In genomic region chr17:81400154-81400938, GRCh38 we compare ENCODE assay signal across 8 cellular contexts. TPM values are rescaled to one million over a fixed set of nuclear protein-coding genes. Genes with fewer than 3 reads are reported as not detected.
DNase-seq lines count a peak whose midpoint lies in the region; ATAC-seq, FAIRE-seq and TF ChIP-seq lines count a peak whose summit lies in the region.

No MANE protein-coding gene starts in this region.

- H3K4me1 ChIP-seq in GM23248 (ENCODE audit: insufficient read depth) (peaks cover 36% of the 10 kb centered on the region), RWPE2 (ENCODE audit: insufficient read depth, poor library complexity, severe bottlenecking) (no peaks in the 10 kb centered on the region), endothelial cell of umbilical vein (ENCODE audit: control insufficient read depth, extremely low read depth, insufficient read depth, low read length) (peaks cover 22% of the 10 kb centered on the region), muscle layer of colon (ENCODE audit: insufficient read depth, low read length) (peaks cover 44% of the 10 kb centered on the region)

- peak; percentile 76 for DNase-seq in GM23248
- DNase-seq in RWPE2 (ENCODE audit: low spot score) = no peak
- DNase-seq in endothelial cell of umbilical vein (ENCODE audit: low read depth, low spot score) = peak; percentile 67
- DNase-seq in middle frontal gyrus (ENCODE audit: extremely low spot score, low spot score) = no peak
- DNase-seq in amniotic stem cell (lab: John Stamatoyannopoulos, UW) = no peak

- no peaks in the 10 kb centered on the region; the same call in 1 of the 2 replicates for H3F3A ChIP-seq in GM23248 (ENCODE audit: insufficient read depth)

- in situ Hi-C loops in GM23248 (cut with MboI) = no loop called here

- no peaks in the 10 kb centered on the region for H3K36me3 ChIP-seq in GM23248 (ENCODE audit: low read depth)
- peaks cover 8% of the 10 kb centered on the region; the same call in 1 of the 2 replicates for H3K36me3 ChIP-seq in RWPE2 (ENCODE audit: low read depth)
- no peaks in the 10 kb centered on the region for H3K36me3 ChIP-seq in endothelial cell of umbilical vein (ENCODE audit: control insufficient read depth in 2 of 2, extremely low read depth in 1 of 2, insufficient read depth in 2 of 2, low read length in 2 of 2)
- H3K36me3 ChIP-seq in muscle layer of colon (ENCODE audit: insufficient read depth, low read length) = no peaks in the 10 kb centered on the region

- no peaks in the 10 kb centered on the region for H3K9me1 ChIP-seq in endothelial cell of umbilical vein (replicated peaks; ENCODE audit: control insufficient read depth, extremely low read depth, insufficient read depth, low read length)

- H2AFZ ChIP-seq in GM23248 (peak overlapping the region; percentile 61), endothelial cell of umbilical vein (ENCODE audit: low read depth, low read length) (peak overlapping the region; percentile 35)

- H3K9me3 ChIP-seq in GM23248 (ENCODE audit: low read depth) (no peaks in the 10 kb centered on the region), RWPE2 (ENCODE audit: severe bottlenecking) (no peaks in the 10 kb centered on the region), endothelial cell of umbilical vein (replicated peaks; ENCODE audit: control insufficient read depth, insufficient read depth, low read length) (no peaks in the 10 kb centered on the region), muscle layer of colon (ENCODE audit: low read length) (no peaks in the 10 kb centered on the region)

- CTCF ChIA-PET in endothelial cell of umbilical vein (lab: Charles Lee) = interaction anchor here (0.7 to 7.3 kb wide), 3 partner anchors 29 to 83 kb away, joined by 3 to 58 read pairs (median 8); no protein-coding TSS in a partner anchor

- peak overlapping the region; percentile 92 for H3K4me2 ChIP-seq in GM23248 (ENCODE audit: unreplicated experiment)
- H3K4me2 ChIP-seq in endothelial cell of umbilical vein (ENCODE audit: insufficient read depth, low read length) = peak overlapping the region; percentile 68

- H3K27me3 ChIP-seq in GM23248 (replicated peaks; ENCODE audit: insufficient read depth) = no peaks in the 10 kb centered on the region
- H3K27me3 ChIP-seq in RWPE2 (ENCODE audit: insufficient read depth, poor library complexity, severe bottlenecking) = no peaks in the 10 kb centered on the region
- H3K27me3 ChIP-seq in endothelial cell of umbilical vein (ENCODE audit: control insufficient read depth in 2 of 2, insufficient read depth in 2 of 2, low read length in 2 of 2) = no peaks in the 10 kb centered on the region
- no peaks in the 10 kb centered on the region for H3K27me3 ChIP-seq in muscle layer of colon (ENCODE audit: control insufficient read depth in 1 of 2, insufficient read depth in 2 of 2, low read length in 2 of 2)

- H3K4me3 ChIP-seq in GM23248 (peak overlapping the region; percentile 83), RWPE2 (ENCODE audit: severe bottlenecking) (peak overlapping the region; percentile 82), endothelial cell of umbilical vein (replicated peaks in 1 of 3; ENCODE audit: insufficient read depth in 1 of 3, low read depth in 1 of 3, low read length in 3 of 3) (peak overlapping the region; percentile 43 to 67 (median 65)), muscle layer of colon (ENCODE audit: low read depth in 1 of 2, low read length in 2 of 2) (peak overlapping the region; percentile 53 to 68)

- peak; percentile 74 for FAIRE-seq in endothelial cell of umbilical vein (lab: Jason Lieb, UNC)

- TF ChIP-seq POLR2A in endothelial cell of umbilical vein (IDR thresholded peaks at IDR 0.05; ENCODE audit: low read depth, low read length) = no peak

- dilution Hi-C loops in endothelial cell of umbilical vein (cut with MboI; ENCODE audit: extremely low pct_ligation_motif_present, low sequenced_read_pairs) = no loop called here

- 4 to 6% methylated on average over 54 to 60 of the region's 65 CpGs for WGBS in GM23248 (ENCODE audit: low coverage in 1 of 2, low lambda C conversion rate in 2 of 2, missing lambda C conversion rate in 2 of 2), 2 experiments

- H3K9ac ChIP-seq in GM23248 (peak overlapping the region; percentile 95), endothelial cell of umbilical vein (replicated peaks; ENCODE audit: extremely low read depth, insufficient read depth, low read length) (peak overlapping the region; percentile 61), muscle layer of colon (ENCODE audit: low read length) (peak overlapping the region; percentile 20)

- peaks cover 92% of the 10 kb centered on the region for H3K79me2 ChIP-seq in GM23248 (ENCODE audit: insufficient read depth)
- peaks cover 38% of the 10 kb centered on the region for H3K79me2 ChIP-seq in endothelial cell of umbilical vein (ENCODE audit: control insufficient read depth, insufficient read depth, low read length)

- no peaks in the 10 kb centered on the region for H3K9me2 ChIP-seq in GM23248 (ENCODE audit: insufficient read depth)

- H4K20me1 ChIP-seq in GM23248 (ENCODE audit: insufficient read depth) (no peaks in the 10 kb centered on the region), endothelial cell of umbilical vein (replicated peaks; ENCODE audit: control insufficient read depth, extremely low read depth, insufficient read depth, low read length) (no peaks in the 10 kb centered on the region)

- POLR2A ChIA-PET in endothelial cell of umbilical vein (lab: Charles Lee) = interaction anchor here (0.6 kb wide), 1 partner anchor 84 kb away, joined by 3 read pairs; no protein-coding TSS in a partner anchor

- TF ChIP-seq CTCF in RWPE2 (IDR thresholded peaks at IDR 0.05; ENCODE audit: poor library complexity, severe bottlenecking) = no peak
- TF ChIP-seq CTCF in endothelial cell of umbilical vein (IDR thresholded peaks at IDR 0.05; ENCODE audit: extremely low read depth in 1 of 2, insufficient read depth in 1 of 2, low read depth in 1 of 2, low read length in 2 of 2) = no peak

- peak overlapping the region; percentile 88 for H3K27ac ChIP-seq in GM23248
- peak overlapping the region; percentile 75 for H3K27ac ChIP-seq in RWPE2 (ENCODE audit: poor library complexity, severe bottlenecking)
- H3K27ac ChIP-seq in endothelial cell of umbilical vein (ENCODE audit: insufficient read depth, low read depth, low read length) = peak overlapping the region; percentile 67
- H3K27ac ChIP-seq in muscle layer of colon (ENCODE audit: low read depth, low read length) = peak overlapping the region; percentile 85

- BruUV-seq in endothelial cell of umbilical vein (replicated peaks; lab: Mats Ljungman, UMichigan) = no TSS peak

- intact Hi-C loops in endothelial cell of umbilical vein (cut with micrococcal nuclease) = loop anchor here (1.0 kb wide), 1 partner anchor 23 kb away; no protein-coding TSS in a partner anchor

- peak; percentile 29 for ATAC-seq in RWPE2 (ENCODE audit: low read depth)
- no peak for ATAC-seq in HG02759 (IDR thresholded peaks at IDR 0.05; ENCODE audit: unreplicated experiment)
- ATAC-seq in GM19023 (IDR thresholded peaks at IDR 0.05; ENCODE audit: unreplicated experiment) = no peak

TF ChIP-seq in endothelial cell of umbilical vein, 7 proteins besides CTCF, POLR2A, EP300 and RAD21:
- TF ChIP-seq POLR2AphosphoS5 (IDR thresholded peaks at IDR 0.05; ENCODE audit: insufficient read depth, low read depth, low read length) (no peak), MAX (IDR thresholded peaks at IDR 0.05; ENCODE audit: insufficient read depth, insufficient read length) (no peak), EZH2 (IDR thresholded peaks at IDR 0.05; ENCODE audit: borderline replicate concordance, low read depth, low read length, severe bottlenecking) (no peak), JUN (IDR thresholded peaks at IDR 0.05; ENCODE audit: borderline replicate concordance, insufficient read depth, insufficient read length, low read depth) (no peak), GATA2 (IDR thresholded peaks at IDR 0.05; ENCODE audit: insufficient read depth, insufficient read length, low read depth, low read length) (no peak), MYC (IDR thresholded peaks at IDR 0.05; ENCODE audit: low read depth, low read length) (no peak), FOS (IDR thresholded peaks at IDR 0.05; ENCODE audit: borderline replicate concordance, insufficient read depth, low read length) (no peak)

RNA-seq across cellular contexts. Expression of gene BAHCC1, which starts 5.1 kb away (rescaled TPM):
- 3.0 and 5.2 TPM in 2 replicates for total RNA-seq in GM23248 (2014; rRNA removed; shearing (Covaris generic))
- polyA plus RNA-seq in GM23248 (2016; fragmentation: Nextera tagmentation; extraction: Ambion mirVana) (0.91 and 1.3 TPM in 2 replicates), endothelial cell of umbilical vein (4.7 and 7.1 TPM in 2 replicates)
- 10.3 and 11.6 TPM in 2 replicates for total RNA-seq in endothelial cell of umbilical vein
- 3.4 and 5.1 TPM in 2 replicates for polyA plus RNA-seq in endothelial cell of umbilical vein (2011; cell fraction: cytosol; rRNA removed)
- polyA plus RNA-seq in endothelial cell of umbilical vein (2011; cell fraction: nucleus; rRNA removed) = 15.2 and 19.3 TPM in 2 replicates
- polyA plus RNA-seq in endothelial cell of umbilical vein (2012) = 3.5 and 3.7 TPM in 2 replicates
- 7.4 and 14.0 TPM in 2 replicates for polyA minus RNA-seq in endothelial cell of umbilical vein
- polyA minus RNA-seq in endothelial cell of umbilical vein (2011; cell fraction: cytosol; rRNA and poly(A)+ RNA removed) = 8.7 TPM
- 3.3 and 10.0 TPM in 2 replicates for polyA minus RNA-seq in endothelial cell of umbilical vein (2011; cell fraction: nucleus; rRNA and poly(A)+ RNA removed)

Comparison
In these comparisons a context has a peak if more than half of its experiments do, and no peak if none do; other contexts are left out.
1. DNase-seq: peak in GM23248 (single experiment) and endothelial cell of umbilical vein (single experiment); none in RWPE2 (single experiment), middle frontal gyrus (single experiment) and amniotic stem cell (single experiment).
2. H3K9ac ChIP-seq: peak in every context shown above with its lines; median percentile 95 in GM23248; 61 in endothelial cell of umbilical vein; 20 in muscle layer of colon.
3. Peak in every context shown above with its lines, with median percentiles within 50 percentile points of each other: H3K27ac ChIP-seq and H3K4me3 ChIP-seq.